ENCODE assay signal across 12 cellular contexts in the genomic region with DNA sequence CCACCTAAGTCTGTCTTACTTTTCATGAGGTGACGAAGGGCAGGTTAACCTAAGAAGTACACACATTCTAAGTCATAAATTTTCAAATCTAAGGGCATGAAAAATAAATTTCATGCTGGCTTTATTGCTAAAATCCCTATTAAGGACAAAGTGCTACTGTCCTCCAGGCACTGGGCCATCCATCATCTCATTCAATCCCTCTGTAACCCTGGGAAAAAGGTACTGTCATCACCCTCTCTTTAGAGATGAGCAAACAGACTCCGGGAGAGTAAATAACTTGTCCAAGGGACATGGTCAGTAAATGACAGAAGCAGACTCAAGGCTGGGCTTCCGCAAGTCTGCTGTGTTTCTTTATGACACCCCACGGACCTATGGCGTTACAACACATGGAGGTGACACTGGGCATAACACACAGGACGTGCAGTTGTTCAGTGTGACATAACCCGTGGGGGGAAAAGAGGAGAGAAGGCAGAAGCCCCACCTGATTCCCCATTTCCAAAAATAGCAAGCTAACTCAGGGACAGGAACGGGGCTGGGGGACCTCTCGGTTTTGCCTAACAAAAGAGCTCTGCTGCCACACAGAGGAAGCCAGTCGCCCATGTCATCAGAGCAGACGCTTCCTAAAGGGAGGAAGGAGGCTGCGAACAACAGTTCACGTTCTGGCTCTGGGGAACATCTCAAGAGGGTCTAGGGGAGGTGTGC. TPM values are rescaled to one million over a fixed set of nuclear protein-coding genes. Genes with fewer than 3 reads are reported as not detected.
A peak's percentile ranks its signal among the peaks of the same experiment; 100 is the strongest.
DNase-seq lines count a peak whose midpoint lies in the region; ATAC-seq and TF ChIP-seq lines count a peak whose summit lies in the region.
"Had no signal": no experiment of that assay in that cellular context is flagged by ENCODE, and none has a peak within 500 bp of the region (broad histone marks: within the 10 kb centered on the region; RNA-seq: fewer than 3 reads in every experiment).

No MANE protein-coding gene starts in this region.

- H3K4me1 Mint-ChIP-seq in effector memory CD8-positive, alpha-beta T cell (ENCODE audit: low read depth in 2 of 2): no peaks in the 10 kb centered on the region

- H3K27me3 ChIP-seq in SJCRH30 (no peaks in the 10 kb centered on the region), sigmoid colon (no peaks in the 10 kb centered on the region)
- H3K27me3 ChIP-seq: esophagus squamous epithelium, tibial artery had no signal

- H3K36me3 Mint-ChIP-seq in effector memory CD8-positive, alpha-beta T cell (ENCODE audit: insufficient read depth): peaks cover 74% of the 10 kb centered on the region

- no peaks in the 10 kb centered on the region for H3K9me3 Mint-ChIP-seq in effector memory CD8-positive, alpha-beta T cell
- H3K9me3 Mint-ChIP-seq: activated naive CD8-positive, alpha-beta T cell treated with anti-CD3 and anti-CD28 coated beads for 36 hours had no signal

- H3K36me3 ChIP-seq in SJCRH30: peaks cover 85% of the 10 kb centered on the region
- peaks cover 53 to 100% (median 85%) of the 10 kb centered on the region in 4 donors for H3K36me3 ChIP-seq in sigmoid colon

- ATAC-seq in effector memory CD8-positive, alpha-beta T cell (replicated peaks): no peak

- intact Hi-C loops in sigmoid colon (cut with DNase I): no loop called here

- peak; percentile 46 for DNase-seq in NCI-H1436 (lab: John Stamatoyannopoulos, UW)
- no peak for DNase-seq in NCI-H1436 treated with DMSO at 0.1 percent for 48 hours (lab: John Stamatoyannopoulos, UW)
- DNase-seq in NCI-H1417 treated with DMSO at 0.1 percent for 48 hours (lab: John Stamatoyannopoulos, UW): peak; percentile 25
- peak in 1 of 2 experiments; percentile 50 for DNase-seq in SJCRH30
- DNase-seq in sigmoid colon: peak; percentile 28
- no peak for DNase-seq in C1 segment of cervical spinal cord (lab: John Stamatoyannopoulos, UW)
- no peak for DNase-seq in effector memory CD8-positive, alpha-beta T cell
- DNase-seq in SIG-M5 treated with dmso at 0.1 percent for 504 hours (lab: John Stamatoyannopoulos, UW; ENCODE audit: unreplicated experiment): no peak
- DNase-seq: activated naive CD8-positive, alpha-beta T cell treated with anti-CD3 and anti-CD28 coated beads for 36 hours; esophagus squamous epithelium had no signal

- TF ChIP-seq EP300 in sigmoid colon (IDR thresholded peaks at IDR 0.05): no peak

- no peak for TF ChIP-seq POLR2A in sigmoid colon (IDR thresholded peaks at IDR 0.05)

- no peaks in the 10 kb centered on the region for H3K27me3 Mint-ChIP-seq in effector memory CD8-positive, alpha-beta T cell
- H3K27me3 Mint-ChIP-seq: activated naive CD8-positive, alpha-beta T cell treated with anti-CD3 and anti-CD28 coated beads for 36 hours had no signal

- H3K9me3 ChIP-seq in SJCRH30 (replicated peaks) (no peaks in the 10 kb centered on the region), sigmoid colon (no peaks in the 10 kb centered on the region)
- H3K9me3 ChIP-seq: esophagus squamous epithelium, tibial artery had no signal

- TF ChIP-seq CTCF in sigmoid colon (IDR thresholded peaks at IDR 0.05): no peak

- no peak overlapping the region for H3K27ac Mint-ChIP-seq in effector memory CD8-positive, alpha-beta T cell

- no peaks in the 10 kb centered on the region for H3K4me1 ChIP-seq in SJCRH30
- H3K4me1 ChIP-seq in sigmoid colon: no peaks in the 10 kb centered on the region
- H3K4me1 ChIP-seq: tibial artery had no signal

- H3K4me3 ChIP-seq in SJCRH30 (no peak overlapping the region), sigmoid colon (no peak overlapping the region)
- H3K4me3 ChIP-seq: esophagus squamous epithelium, tibial artery had no signal

- H3K4me3 Mint-ChIP-seq in effector memory CD8-positive, alpha-beta T cell: no peak overlapping the region
- H3K4me3 Mint-ChIP-seq: activated naive CD8-positive, alpha-beta T cell treated with anti-CD3 and anti-CD28 coated beads for 36 hours had no signal

- WGBS in sigmoid colon, 2 donors: 21 to 65% methylated on average over 13 of the region's 13 CpGs

- peak overlapping the region; percentile 46 for H3K27ac ChIP-seq in SJCRH30
- no peak overlapping the region for H3K27ac ChIP-seq in sigmoid colon
- H3K27ac ChIP-seq: esophagus squamous epithelium, tibial artery had no signal

RNA-seq across cellular contexts. Expression of gene SRM, which starts 12.5 kb away (rescaled TPM):
- total RNA-seq in SJCRH30 (2014; rRNA removed; shearing (Covaris generic)): 64.4 and 70.7 TPM in 2 replicates
- 10 to 100 TPM; 27.2 to 32.1 (median 30.0) TPM for total RNA-seq in sigmoid colon
- polyA plus RNA-seq in sigmoid colon: 10 to 100 TPM; 17.8 to 77.1 (median 25.8) TPM

RNA-seq across cellular contexts. Expression of gene MASP2, which starts 25.3 kb away (rescaled TPM):
- total RNA-seq in SJCRH30 (2014; rRNA removed; shearing (Covaris generic)): 0.08 TPM in 1 of 2 replicates, not detected in the other
- not detected for total RNA-seq in sigmoid colon
- polyA plus RNA-seq in sigmoid colon: under 1 TPM in 1 of 3 donors, not detected in 2; 0.03 TPM
- total RNA-seq: renal cortical epithelial cell had no signal

RNA-seq across cellular contexts. Expression of gene EXOSC10, which starts 27.3 kb away (rescaled TPM):
- total RNA-seq in SJCRH30 (2014; rRNA removed; shearing (Covaris generic)): 93.1 and 97.5 TPM in 2 replicates
- total RNA-seq in sigmoid colon: 10 to 100 TPM; 33.5 to 53.7 (median 40.1) TPM
- 10 to 100 TPM; 18.6 to 39.0 (median 19.9) TPM for polyA plus RNA-seq in sigmoid colon

RNA-seq across cellular contexts. Expression of gene TARDBP, which starts 59.9 kb away (rescaled TPM):
- 91.3 and 103 TPM in 2 replicates for total RNA-seq in SJCRH30 (2014; rRNA removed; shearing (Covaris generic))
- 100 to 1,000 TPM in 3 of 4 donors, 10 to 100 TPM in 1; 68.6 to 158 (median 125) TPM for total RNA-seq in sigmoid colon
- 100 to 1,000 TPM; 108 to 158 (median 123) TPM for polyA plus RNA-seq in sigmoid colon

Comparison
In these comparisons a context has a peak if more than half of its experiments do, and no peak if none do; other contexts are left out.
1. DNase-seq: peak in NCI-H1436 (single experiment), NCI-H1417 treated with DMSO at 0.1 percent for 48 hours (single experiment) and sigmoid colon (single experiment); none in NCI-H1436 treated with DMSO at 0.1 percent for 48 hours (single experiment), C1 segment of cervical spinal cord (0 of 14), effector memory CD8-positive, alpha-beta T cell (0 of 3) and SIG-M5 treated with dmso at 0.1 percent for 504 hours (single experiment).